Comparison of ENCODE assay signal across 10 cellular contexts in genomic region chr14:99879401-99880295, GRCh38.
DNase-seq lines count a peak whose midpoint lies in the region; ATAC-seq and TF ChIP-seq lines count a peak whose summit lies in the region.
"Had no signal": no experiment of that assay in that cellular context is flagged by ENCODE, and none has a peak within 500 bp of the region (broad histone marks: within the 10 kb centered on the region; RNA-seq: fewer than 3 reads in every experiment).

No MANE protein-coding gene starts in this region.

- no peaks in the 10 kb centered on the region for H3K27me3 Mint-ChIP-seq in HFFc6 (ENCODE audit: insufficient read depth)
- peaks cover 7% of the 10 kb centered on the region for H3K27me3 Mint-ChIP-seq in brain
- H3K27me3 Mint-ChIP-seq in activated naive CD8-positive, alpha-beta T cell treated with anti-CD3 and anti-CD28 coated beads, Interleukin-2, amount 50 U/mL, for 24 hours = peaks cover 30% of the 10 kb centered on the region

- H3K9me3 Mint-ChIP-seq in HFFc6 (no peaks in the 10 kb centered on the region), brain (no peaks in the 10 kb centered on the region)
- H3K9me3 Mint-ChIP-seq in activated naive CD8-positive, alpha-beta T cell treated with anti-CD3 and anti-CD28 coated beads, Interleukin-2, amount 50 U/mL, for 24 hours = no peaks in the 10 kb centered on the region

- ATAC-seq in activated naive CD8-positive, alpha-beta T cell treated with anti-CD3 and anti-CD28 coated beads, Interleukin-2, amount 50 U/mL, for 24 hours = no peak
- ATAC-seq in GM19023 (IDR thresholded peaks at IDR 0.05; ENCODE audit: unreplicated experiment) = no peak

- DNase-seq in HFFc6 = peak; percentile 80
- peak; percentile 59 for DNase-seq in iris pigment epithelial cell (ENCODE audit: low read depth)
- DNase-seq in uterus = peak; percentile 38 to 49
- no peak for DNase-seq in NCI-H446 (lab: John Stamatoyannopoulos, UW)
- no peak for DNase-seq in activated naive CD8-positive, alpha-beta T cell treated with anti-CD3 and anti-CD28 coated beads, Interleukin-2, amount 50 U/mL, for 24 hours
- DNase-seq: activated CD4-positive, alpha-beta T cell treated with anti-CD3 and anti-CD28 coated beads, Interleukin-2, amount 50 U/mL, for 48 hours; brain microvascular endothelial cell; NCI-H187 had no signal

- H3K4me1 ChIP-seq in uterus = peaks cover 3 to 9% of the 10 kb centered on the region in 2 donors

- H3K36me3 Mint-ChIP-seq in HFFc6 (ENCODE audit: low read depth) (peaks cover 4% of the 10 kb centered on the region; the same call in 1 of the 2 replicates), brain (peaks cover 22% of the 10 kb centered on the region)
- H3K36me3 Mint-ChIP-seq in activated naive CD8-positive, alpha-beta T cell treated with anti-CD3 and anti-CD28 coated beads, Interleukin-2, amount 50 U/mL, for 24 hours (ENCODE audit: low read depth) = no peaks in the 10 kb centered on the region

- intact Hi-C loops in uterus (cut with DNase I; ENCODE audit: low total_unique reads) = no loop called here

- no peak for TF ChIP-seq POLR2A in uterus (IDR thresholded peaks at IDR 0.05)

- no peak overlapping the region for H3K4me3 ChIP-seq in uterus

- H3K4me1 Mint-ChIP-seq in HFFc6 (ENCODE audit: low read depth) (peaks cover 32% of the 10 kb centered on the region), brain (peaks cover 76% of the 10 kb centered on the region)
- no peaks in the 10 kb centered on the region for H3K4me1 Mint-ChIP-seq in activated naive CD8-positive, alpha-beta T cell treated with anti-CD3 and anti-CD28 coated beads, Interleukin-2, amount 50 U/mL, for 24 hours

- no peaks in the 10 kb centered on the region for H3K27me3 ChIP-seq in uterus
- H3K27me3 ChIP-seq: brain microvascular endothelial cell had no signal

- peak overlapping the region; percentile 74 for H3K4me3 Mint-ChIP-seq in HFFc6
- peak overlapping the region in 3 of 5 experiments; percentile 14 to 37 (median 17) for H3K4me3 Mint-ChIP-seq in brain
- no peak overlapping the region for H3K4me3 Mint-ChIP-seq in activated naive CD8-positive, alpha-beta T cell treated with anti-CD3 and anti-CD28 coated beads, Interleukin-2, amount 50 U/mL, for 24 hours

- no peaks in the 10 kb centered on the region for H3K9me3 ChIP-seq in uterus

- TF ChIP-seq CTCF in HFFc6 (IDR thresholded peaks at IDR 0.05) (no peak), brain (conservative IDR thresholded peaks at IDR 0.05) (no peak), uterus (IDR thresholded peaks at IDR 0.05) (no peak)

- no peaks in the 10 kb centered on the region for H3K36me3 ChIP-seq in uterus
- H3K36me3 ChIP-seq: brain microvascular endothelial cell had no signal

- peak overlapping the region; percentile 57 to 75 for H3K27ac ChIP-seq in uterus
- H3K27ac ChIP-seq: brain microvascular endothelial cell had no signal

- H3K27ac Mint-ChIP-seq in HFFc6 = peak overlapping the region; percentile 93
- peak overlapping the region; percentile 51 to 100 (median 87) for H3K27ac Mint-ChIP-seq in brain
- no peak overlapping the region for H3K27ac Mint-ChIP-seq in activated naive CD8-positive, alpha-beta T cell treated with anti-CD3 and anti-CD28 coated beads, Interleukin-2, amount 50 U/mL, for 24 hours

Comparison
In these comparisons a context has a peak if more than half of its experiments do, and no peak if none do; other contexts are left out.
1. DNase-seq: peak in HFFc6 (single experiment), iris pigment epithelial cell (single experiment) and uterus (2 of 2); none in NCI-H446 (0 of 2) and activated naive CD8-positive, alpha-beta T cell treated with anti-CD3 and anti-CD28 coated beads, Interleukin-2, amount 50 U/mL, for 24 hours (single experiment).